In the genomic region with DNA sequence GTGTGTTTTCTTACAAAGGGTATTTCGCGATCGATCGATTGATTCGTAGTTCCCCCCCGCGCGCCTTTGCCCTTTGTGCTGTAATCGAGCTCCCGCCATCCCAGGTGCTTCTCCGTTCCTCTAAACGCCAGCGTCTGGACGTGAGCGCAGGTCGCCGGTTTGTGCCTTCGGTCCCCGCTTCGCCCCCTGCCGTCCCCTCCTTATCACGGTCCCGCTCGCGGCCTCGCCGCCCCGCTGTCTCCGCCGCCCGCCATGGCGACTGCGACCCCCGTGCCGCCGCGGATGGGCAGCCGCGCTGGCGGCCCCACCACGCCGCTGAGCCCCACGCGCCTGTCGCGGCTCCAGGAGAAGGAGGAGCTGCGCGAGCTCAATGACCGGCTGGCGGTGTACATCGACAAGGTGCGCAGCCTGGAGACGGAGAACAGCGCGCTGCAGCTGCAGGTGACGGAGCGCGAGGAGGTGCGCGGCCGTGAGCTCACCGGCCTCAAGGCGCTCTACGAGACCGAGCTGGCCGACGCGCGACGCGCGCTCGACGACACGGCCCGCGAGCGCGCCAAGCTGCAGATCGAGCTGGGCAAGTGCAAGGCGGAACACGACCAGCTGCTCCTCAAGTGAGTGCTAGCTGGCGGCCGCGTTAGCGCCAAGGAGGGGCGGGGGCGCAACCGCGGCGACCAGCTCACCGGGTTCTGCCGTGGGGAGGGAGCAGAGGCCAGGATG, we compare ENCODE assay signal across 8 cellular contexts. TPM values are rescaled to one million over a fixed set of nuclear protein-coding genes. Genes with fewer than 3 reads are reported as not detected.
DNase-seq lines count a peak whose midpoint lies in the region; FAIRE-seq and TF ChIP-seq lines count a peak whose summit lies in the region.

No MANE protein-coding gene starts in this region.

- intact Hi-C loops in CD4-positive, alpha-beta memory T cell (cut with micrococcal nuclease) = loop anchor here (2.0 to 5.0 kb wide), 5 partner anchors 19 to 739 kb away; a partner anchor contains a TSS

- H3K4me3 ChIP-seq in CD4-positive, alpha-beta memory T cell (ENCODE audit: low read length in 2 of 2) = peak overlapping the region; percentile 76 to 78

- peak; percentile 63 to 74 (median 67) for DNase-seq in CD4-positive, alpha-beta memory T cell
- DNase-seq in GM20000 (ENCODE audit: low spot score) (peak; percentile 53), kidney tubule cell (ENCODE audit: low spot score) (peak; percentile 78), GM12891 (ENCODE audit: insufficient read length, low spot score) (no peak)
- peak; percentile 15 to 58 (median 44) for DNase-seq in activated CD4-positive, CD25-positive, alpha-beta regulatory T cell (lab: John Stamatoyannopoulos, UW)
- DNase-seq in central memory CD4-positive, alpha-beta T cell = peak; percentile 63
- DNase-seq in stimulated activated CD4-positive, alpha-beta T cell treated with anti-CD3 and anti-CD28 coated beads, Interleukin-12 subunit alpha, Interleukin-12 subunit beta, amount 100 ng/mL, for 48 hours (ENCODE audit: low read depth in 2 of 3, low spot score in 1 of 3) = peak in 2 of 3 donors; percentile 36 to 41

- H3K27ac ChIP-seq in CD4-positive, alpha-beta memory T cell (ENCODE audit: low read depth, low read length) = peak overlapping the region; percentile 85

- no peaks in the 10 kb centered on the region for H3K9me3 ChIP-seq in CD4-positive, alpha-beta memory T cell (ENCODE audit: control insufficient read depth in 1 of 2, low read length in 2 of 2)

- peaks cover 37% of the 10 kb centered on the region for H3K4me1 ChIP-seq in CD4-positive, alpha-beta memory T cell (ENCODE audit: insufficient read depth, low read length)

- POLR2A ChIA-PET in CD4-positive, alpha-beta memory T cell (lab: Charles Lee; ENCODE audit: partially characterized antibody) = interaction anchor here (0.7 to 6.2 kb wide), 33 partner anchors 8 to 1314 kb away, joined by 3 to 72 read pairs (median 8); a partner anchor contains a TSS

- TF ChIP-seq CTCF in GM20000 (IDR thresholded peaks at IDR 0.05; ENCODE audit: extremely low read depth, missing control alignments) (no peak), LNCAP (IDR thresholded peaks at IDR 0.05) (0 out of 2 replicates have a peak, but pooled peaks have one; percentile 20)

- H3K36me3 ChIP-seq in CD4-positive, alpha-beta memory T cell (ENCODE audit: insufficient read depth, low read length) = no peaks in the 10 kb centered on the region

- no peaks in the 10 kb centered on the region for H3K27me3 Mint-ChIP-seq in CD4-positive, alpha-beta memory T cell

- H3K27ac Mint-ChIP-seq in CD4-positive, alpha-beta memory T cell = peak overlapping the region; percentile 86 to 99 (median 95)

- TF ChIP-seq POLR2A in GM12891 (IDR thresholded peaks at IDR 0.05; ENCODE audit: low read depth, low read length) = no peak

- H3K4me3 Mint-ChIP-seq in CD4-positive, alpha-beta memory T cell = peak overlapping the region; percentile 88 to 98 (median 94)

- no peak for FAIRE-seq in GM12891 (lab: Jason Lieb, UNC)

- H3K27me3 ChIP-seq in CD4-positive, alpha-beta memory T cell (ENCODE audit: insufficient read depth, low read length) = no peaks in the 10 kb centered on the region

- no peaks in the 10 kb centered on the region for H3K9me3 Mint-ChIP-seq in CD4-positive, alpha-beta memory T cell

- H3K4me1 Mint-ChIP-seq in CD4-positive, alpha-beta memory T cell = peaks cover 18 to 40% (median 30%) of the 10 kb centered on the region in 4 donors

- peaks cover 0 to 8% of the 10 kb centered on the region in 2 donors for H3K36me3 Mint-ChIP-seq in CD4-positive, alpha-beta memory T cell

- CTCF ChIA-PET in CD4-positive, alpha-beta memory T cell (lab: Charles Lee; ENCODE audit: partially characterized antibody) = interaction anchor here (1.0 to 8.3 kb wide), 23 partner anchors 9 to 740 kb away, joined by 3 to 319 read pairs (median 6); a partner anchor contains a TSS

TF ChIP-seq in GM12891, 5 proteins besides CTCF, POLR2A, EP300 and RAD21:
- TF ChIP-seq SPI1 (IDR thresholded peaks at IDR 0.05; ENCODE audit: low read depth, low read length) = no peak
- no peak; the same call in 1 of the 2 replicates for TF ChIP-seq POLR2AphosphoS5 (IDR thresholded peaks at IDR 0.05; ENCODE audit: low read depth, low read length)
- no peak for TF ChIP-seq PAX5 (IDR thresholded peaks at IDR 0.05; ENCODE audit: insufficient read depth, low read length, severe bottlenecking)
- no peak for TF ChIP-seq TAF1 (IDR thresholded peaks at IDR 0.05; ENCODE audit: low read depth, low read length)
- no peak for TF ChIP-seq POU2F2 (IDR thresholded peaks at IDR 0.05; ENCODE audit: low read depth, low read length)

RNA-seq across cellular contexts. Expression of a gene that starts 0.5 kb away (rescaled TPM):
- total RNA-seq in CD4-positive, alpha-beta memory T cell = 10 to 100 TPM; 28.2 to 32.3 TPM
- polyA plus RNA-seq in CD4-positive, alpha-beta memory T cell = 1 to 10 TPM; 2.0 to 8.8 TPM
- 54.2 TPM for polyA plus RNA-seq in GM12891 (2012; ENCODE audit: low read depth, missing spikeins)
